Comparison of ENCODE assay signal across 8 cellular contexts in the genomic region with DNA sequence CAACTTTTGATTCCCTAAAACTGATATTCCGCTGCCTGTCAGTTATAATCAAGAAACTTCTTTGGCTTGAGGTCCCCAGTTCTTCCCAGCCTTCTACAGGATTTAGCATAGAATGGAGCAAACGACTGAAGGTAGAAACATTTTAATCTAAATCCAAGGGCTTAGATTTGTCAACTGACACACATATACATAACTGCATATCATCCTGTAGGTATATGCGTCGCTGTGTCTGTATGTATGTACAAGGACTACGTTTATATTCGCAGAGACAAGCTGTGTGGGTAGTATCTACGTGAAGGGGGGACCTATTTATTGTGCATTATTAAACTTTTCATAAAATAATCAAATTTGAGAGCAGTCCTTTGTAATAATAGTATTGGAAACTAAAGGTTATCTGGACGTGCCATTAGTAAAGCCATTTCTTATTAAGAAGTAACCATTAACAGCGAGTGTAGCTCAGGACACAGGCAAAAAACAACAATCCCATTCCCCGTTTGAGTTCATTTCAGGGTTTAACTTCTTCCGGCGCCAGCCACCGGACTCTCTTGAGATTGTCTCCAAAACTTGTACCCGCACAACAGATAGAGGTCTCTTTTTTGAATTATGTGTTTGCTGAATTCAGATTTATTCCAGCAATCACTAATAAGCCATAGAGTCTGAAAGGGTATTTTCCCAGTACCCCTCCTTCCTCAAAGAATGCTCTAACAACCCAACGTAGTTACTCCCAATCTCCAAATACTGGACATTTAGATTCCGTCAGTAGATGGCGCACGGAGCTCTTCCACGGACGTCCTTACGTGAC. TPM values are rescaled to one million over a fixed set of nuclear protein-coding genes. Genes with fewer than 3 reads are reported as not detected.
DNase-seq lines count a peak whose midpoint lies in the region; ATAC-seq, FAIRE-seq and TF ChIP-seq lines count a peak whose summit lies in the region.

No MANE protein-coding gene starts in this region.

- peak overlapping the region; percentile 64 for H3K27ac Mint-ChIP-seq in Calu3 (ENCODE audit: unreplicated experiment)

- H3K9me2 ChIP-seq in SK-N-SH: no peaks in the 10 kb centered on the region

- TF ChIP-seq CTCF in Calu3 (IDR thresholded peaks at IDR 0.05; ENCODE audit: unreplicated experiment) (peak; percentile 32), SK-N-SH (IDR thresholded peaks at IDR 0.05) (peak; percentile 92), keratinocyte (optimal IDR thresholded peaks at IDR 0.05 in 1 of 3, IDR thresholded peaks at IDR 0.05 in 1 of 3, conservative IDR thresholded peaks at IDR 0.05 in 1 of 3; ENCODE audit: extremely low read depth in 1 of 3, insufficient read depth in 2 of 3, low read length in 3 of 3) (peak; percentile 74 to 77 (median 76))

- no peaks in the 10 kb centered on the region for H3K27me3 ChIP-seq in SK-N-SH (ENCODE audit: insufficient read depth)
- H3K27me3 ChIP-seq in keratinocyte (ENCODE audit: control insufficient read depth, extremely low read depth, insufficient read depth, low read length): peaks cover 6% of the 10 kb centered on the region

- CTCF ChIA-PET in Calu3 (lab: Charles Lee): interaction anchor here (1.0 to 2.4 kb wide), 6 partner anchors 17 to 318 kb away, joined by 3 to 11 read pairs (median 4); a partner anchor contains a TSS
- CTCF ChIA-PET in SK-N-SH (lab: Yijun Ruan, JAX): interaction anchor here (0.7 to 6.7 kb wide), 56 partner anchors 8 to 1160 kb away, joined by 3 to 107 read pairs (median 4); no protein-coding TSS in a partner anchor

- WGBS in SK-N-SH (ENCODE audit: low lambda C conversion rate): 2% methylated on average over 21 of the region's 21 CpGs

- no TSS peak for BruUV-seq in Calu3 (replicated peaks; lab: Mats Ljungman, UMichigan)

- H3K9me3 Mint-ChIP-seq in Calu3 (ENCODE audit: low read depth, unreplicated experiment): no peaks in the 10 kb centered on the region

- H3K27ac ChIP-seq in SK-N-SH (ENCODE audit: low read depth in 2 of 2, low read length in 1 of 2) (peak overlapping the region in 1 of 2 experiments; percentile 28; a peak in 1 of 4 replicates), keratinocyte (ENCODE audit: control insufficient read depth, insufficient read depth, low read length) (no peak overlapping the region)

- DNase-seq in Calu3 (peak; percentile 42), M059J (ENCODE audit: low read depth) (peak; percentile 82), SK-N-SH (peak; percentile 45), keratinocyte (ENCODE audit: low read depth, low spot score) (no peak), NOMO-1 (lab: John Stamatoyannopoulos, UW; ENCODE audit: unreplicated experiment in 2 of 2) (no peak)
- DNase-seq in central memory CD4-positive, alpha-beta T cell: peak; percentile 38
- peak; percentile 21 for DNase-seq in stimulated activated CD4-positive, alpha-beta T cell treated with anti-CD3 and anti-CD28 coated beads, Interleukin-12 subunit alpha, Interleukin-12 subunit beta, amount 100 ng/mL, for 4 hours

- peak; percentile 25 for ATAC-seq in GM21390 (IDR thresholded peaks at IDR 0.05; ENCODE audit: unreplicated experiment)

- peak overlapping the region; percentile 93 for H2AFZ ChIP-seq in SK-N-SH (ENCODE audit: low read depth)
- peak overlapping the region; percentile 74 for H2AFZ ChIP-seq in keratinocyte (ENCODE audit: control insufficient read depth, low read length)

- peak; percentile 87 for TF ChIP-seq RAD21 in SK-N-SH (IDR thresholded peaks at IDR 0.05; ENCODE audit: low read length)

- H4K20me1 ChIP-seq in SK-N-SH (ENCODE audit: insufficient read depth): no peaks in the 10 kb centered on the region
- H4K20me1 ChIP-seq in keratinocyte (ENCODE audit: control insufficient read depth, extremely low read depth, insufficient read depth, low read length): no peaks in the 10 kb centered on the region

- H3K36me3 ChIP-seq in SK-N-SH (replicated peaks in 1 of 2; ENCODE audit: control insufficient read depth in 1 of 2, insufficient read depth in 2 of 2, low read length in 1 of 2) (no peaks in the 10 kb centered on the region), keratinocyte (ENCODE audit: control insufficient read depth in 2 of 2, extremely low read depth in 1 of 2, insufficient read depth in 2 of 2, low read length in 2 of 2) (no peaks in the 10 kb centered on the region)

- intact Hi-C loops in Calu3 (cut with micrococcal nuclease; ENCODE audit: unreplicated experiment): loop anchor here (1.0 to 10.0 kb wide), 6 partner anchors 130 to 697 kb away; no protein-coding TSS in a partner anchor

- H3K4me1 Mint-ChIP-seq in Calu3 (ENCODE audit: low read depth, unreplicated experiment): peaks cover 10% of the 10 kb centered on the region

- no peaks in the 10 kb centered on the region for H3K9me1 ChIP-seq in keratinocyte (ENCODE audit: control insufficient read depth, extremely low read depth, insufficient read depth, low read length)

- no peaks in the 10 kb centered on the region for H3K27me3 Mint-ChIP-seq in Calu3 (ENCODE audit: unreplicated experiment)

- peak overlapping the region; percentile 81 to 100 for H3K4me3 ChIP-seq in SK-N-SH (ENCODE audit: low read depth in 2 of 2, low read length in 1 of 2)
- H3K4me3 ChIP-seq in keratinocyte (ENCODE audit: control insufficient read depth in 2 of 3, extremely low read depth in 1 of 3, insufficient read depth in 2 of 3, low read depth in 1 of 3, low read length in 3 of 3): peak overlapping the region in 2 of 3 experiments; percentile 90 to 93

- peak overlapping the region; percentile 58; the same call in 1 of the 2 replicates for H3K9ac ChIP-seq in SK-N-SH
- peak overlapping the region; percentile 77 for H3K9ac ChIP-seq in keratinocyte (ENCODE audit: control insufficient read depth, extremely low read depth, insufficient read depth, low read length)

- POLR2A ChIA-PET in SK-N-SH (lab: Yijun Ruan, JAX): interaction anchor here (1.2 kb wide), 1 partner anchor 60 kb away, joined by 3 read pairs; a partner anchor contains a TSS

- H3K79me2 ChIP-seq in SK-N-SH (ENCODE audit: insufficient read depth): no peaks in the 10 kb centered on the region
- H3K79me2 ChIP-seq in keratinocyte (ENCODE audit: control insufficient read depth, insufficient read depth, low read length): no peaks in the 10 kb centered on the region

- peaks cover 6% of the 10 kb centered on the region for H3F3A ChIP-seq in SK-N-SH (replicated peaks; ENCODE audit: insufficient read depth)

- dilution Hi-C loops in keratinocyte (cut with MboI; ENCODE audit: extremely low pct_ligation_motif_present, low sequenced_read_pairs): no loop called here

- TF ChIP-seq EP300 in SK-N-SH (IDR thresholded peaks at IDR 0.05; ENCODE audit: borderline replicate concordance in 1 of 2, low read depth in 1 of 2, low read length in 1 of 2): no peak

- peaks cover 0 to 8% of the 10 kb centered on the region in 2 experiments; a peak in 2 of 4 replicates for H3K4me1 ChIP-seq in SK-N-SH (ENCODE audit: control insufficient read depth in 1 of 2, insufficient read depth in 2 of 2, low read depth in 1 of 2, low read length in 1 of 2)
- peaks cover 3% of the 10 kb centered on the region for H3K4me1 ChIP-seq in keratinocyte (ENCODE audit: control insufficient read depth, extremely low read depth, insufficient read depth, low read length)

- peak overlapping the region; percentile 84 for H3K4me3 Mint-ChIP-seq in Calu3 (ENCODE audit: low read depth, unreplicated experiment)

- peaks cover 48% of the 10 kb centered on the region for H3K36me3 Mint-ChIP-seq in Calu3 (ENCODE audit: insufficient read depth, unreplicated experiment)

- peak overlapping the region; percentile 92 for H3K4me2 ChIP-seq in SK-N-SH
- H3K4me2 ChIP-seq in keratinocyte (ENCODE audit: control insufficient read depth, extremely low read depth, insufficient read depth, low read depth, low read length): peak overlapping the region; percentile 83

- FAIRE-seq in keratinocyte (lab: Jason Lieb, UNC): peak; percentile 91

- no peaks in the 10 kb centered on the region for H3K9me3 ChIP-seq in SK-N-SH
- H3K9me3 ChIP-seq in keratinocyte (ENCODE audit: control insufficient read depth, low read depth, low read length): no peaks in the 10 kb centered on the region

TF ChIP-seq in SK-N-SH, 30 proteins besides CTCF, POLR2A, EP300 and RAD21 (continues in another document):
- TF ChIP-seq SIN3A (IDR thresholded peaks at IDR 0.05; ENCODE audit: borderline replicate concordance, low read depth, low read length) (0 out of 2 replicates have a peak, but pooled peaks have one; percentile 1), GATA2 (CRISPR knock-in tag; IDR thresholded peaks at IDR 0.05) (no peak), POLR2AphosphoS5 (IDR thresholded peaks at IDR 0.05; ENCODE audit: low read depth, low read length) (no peak), GABPA (IDR thresholded peaks at IDR 0.05; ENCODE audit: low read depth) (no peak), TEAD4 (IDR thresholded peaks at IDR 0.05; ENCODE audit: borderline replicate concordance, insufficient read depth) (no peak), FOXM1 (IDR thresholded peaks at IDR 0.05; ENCODE audit: low read depth) (no peak)

RNA-seq across cellular contexts. Expression of a gene that starts 2.1 kb away (rescaled TPM):
- total RNA-seq in Calu3 (2022): 22.9 and 23.1 TPM in 2 replicates
- 13.8 and 18.1 TPM in 2 replicates for total RNA-seq in M059J (2014; rRNA removed; shearing (Covaris generic))
- 3.9 and 6.2 TPM in 2 replicates for polyA plus RNA-seq in SK-N-SH (2012; rRNA removed)
- polyA plus RNA-seq in SK-N-SH (2012; cell fraction: cytosol; rRNA removed): 6.6 and 7.2 TPM in 2 replicates
- 1.5 and 2.8 TPM in 2 replicates for polyA plus RNA-seq in SK-N-SH (2012; cell fraction: nucleus; rRNA removed)
- polyA plus RNA-seq in keratinocyte: 10.6 to 17.0 TPM (median 15.1 TPM) in 3 replicates
- 8.2 TPM for polyA plus RNA-seq in keratinocyte (2011; ENCODE audit: low read depth)
- polyA plus RNA-seq in keratinocyte (2011; cell fraction: cytosol; rRNA removed): 14.0 and 25.0 TPM in 2 replicates
- polyA plus RNA-seq in keratinocyte (2011; cell fraction: nucleus; rRNA removed): 10.9 and 11.1 TPM in 2 replicates
- polyA plus RNA-seq in keratinocyte (2012; ENCODE audit: low replicate concordance): 10.8 and 11.3 TPM in 2 replicates
- polyA minus RNA-seq in keratinocyte: 9.1 to 19.1 TPM (median 11.9 TPM) in 3 replicates
- polyA minus RNA-seq in keratinocyte (2011; cell fraction: cytosol; rRNA and poly(A)+ RNA removed): 9.8 TPM
- polyA minus RNA-seq in keratinocyte (2011; cell fraction: nucleus; rRNA and poly(A)+ RNA removed): 6.0 and 11.6 TPM in 2 replicates

RNA-seq across cellular contexts. Expression of a gene that starts 59.7 kb away (rescaled TPM):
- 22.5 and 23.8 TPM in 2 replicates for total RNA-seq in Calu3 (2022)
- total RNA-seq in M059J (2014; rRNA removed; shearing (Covaris generic)): 36.2 and 39.6 TPM in 2 replicates
- polyA plus RNA-seq in SK-N-SH (2012; rRNA removed): 15.8 and 18.5 TPM in 2 replicates
- 13.4 and 13.6 TPM in 2 replicates for polyA plus RNA-seq in SK-N-SH (2012; cell fraction: cytosol; rRNA removed)
- 23.2 and 35.4 TPM in 2 replicates for polyA plus RNA-seq in SK-N-SH (2012; cell fraction: nucleus; rRNA removed)
- polyA plus RNA-seq in keratinocyte: 28.9 to 33.1 TPM (median 31.6 TPM) in 3 replicates
- 5.3 TPM for polyA plus RNA-seq in keratinocyte (2011; ENCODE audit: low read depth)
- polyA plus RNA-seq in keratinocyte (2011; cell fraction: cytosol; rRNA removed): 21.5 and 39.3 TPM in 2 replicates
- polyA plus RNA-seq in keratinocyte (2011; cell fraction: nucleus; rRNA removed): 43.4 and 46.0 TPM in 2 replicates
- 8.8 and 23.7 TPM in 2 replicates for polyA plus RNA-seq in keratinocyte (2012; ENCODE audit: low replicate concordance)
- 51.7 to 114 TPM (median 78.3 TPM) in 3 replicates for polyA minus RNA-seq in keratinocyte
- polyA minus RNA-seq in keratinocyte (2011; cell fraction: cytosol; rRNA and poly(A)+ RNA removed): 39.1 TPM
- polyA minus RNA-seq in keratinocyte (2011; cell fraction: nucleus; rRNA and poly(A)+ RNA removed): 54.2 and 121 TPM in 2 replicates

Comparison
In these comparisons a context has a peak if more than half of its experiments do, and no peak if none do; other contexts are left out.
1. DNase-seq: peak in Calu3 (single experiment), M059J (single experiment), SK-N-SH (single experiment), central memory CD4-positive, alpha-beta T cell (single experiment) and stimulated activated CD4-positive, alpha-beta T cell treated with anti-CD3 and anti-CD28 coated beads, Interleukin-12 subunit alpha, Interleukin-12 subunit beta, amount 100 ng/mL, for 4 hours (single experiment); none in keratinocyte (single experiment) and NOMO-1 (0 of 2).
2. CTCF ChIP-seq: peak in every context shown above with its lines; median percentile 92 in SK-N-SH; 76 in keratinocyte; 32 in Calu3.